In genomic region chr1:161763522-161764098, GRCh38 we compare ENCODE assay signal across 8 cellular contexts. TPM values are rescaled to one million over a fixed set of nuclear protein-coding genes. Genes with fewer than 3 reads are reported as not detected.
DNase-seq lines count a peak whose midpoint lies in the region; ATAC-seq and TF ChIP-seq lines count a peak whose summit lies in the region.

No MANE protein-coding gene starts in this region.

- H3K9me3 Mint-ChIP-seq in stimulated activated naive B cell treated with anti-CD40 and anti-IgM and Interleukin-4, amounts not matched to agents 10 μg/mL and 1 μg/mL and 100 μg/mL, for 72 hours: no peaks in the 10 kb centered on the region

- no peaks in the 10 kb centered on the region for H3K27me3 Mint-ChIP-seq in stimulated activated naive B cell treated with anti-CD40 and anti-IgM and Interleukin-4, amounts not matched to agents 10 μg/mL and 1 μg/mL and 100 μg/mL, for 72 hours

- H3K4me3 ChIP-seq in esophagus muscularis mucosa: no peak overlapping the region

- peak overlapping the region; percentile 66 for H3K27ac Mint-ChIP-seq in stimulated activated naive B cell treated with anti-CD40 and anti-IgM and Interleukin-4, amounts not matched to agents 10 μg/mL and 1 μg/mL and 100 μg/mL, for 72 hours

- ATAC-seq in stimulated activated naive B cell treated with anti-CD40 and anti-IgM and Interleukin-4, amounts not matched to agents 10 μg/mL and 1 μg/mL and 100 μg/mL, for 72 hours (replicated peaks): no peak
- ATAC-seq in HG03095 (IDR thresholded peaks at IDR 0.05; ENCODE audit: unreplicated experiment) (no peak), HG02938 (IDR thresholded peaks at IDR 0.05; ENCODE audit: unreplicated experiment) (no peak), GM19351 (IDR thresholded peaks at IDR 0.05; ENCODE audit: unreplicated experiment) (no peak)

- TF ChIP-seq POLR2A in esophagus muscularis mucosa (IDR thresholded peaks at IDR 0.05; ENCODE audit: low read depth): no peak

- DNase-seq in ELF-1 (ENCODE audit: low read depth, low spot score): peak; percentile 33
- peak; percentile 46 for DNase-seq in KBM-7
- peak; percentile 52 for DNase-seq in activated CD4-positive, alpha-beta T cell treated with anti-CD3 and anti-CD28 coated beads for 48 hours
- no peak for DNase-seq in esophagus muscularis mucosa (ENCODE audit: extremely low spot score)
- no peak for DNase-seq in stimulated activated naive B cell treated with anti-CD40 and anti-IgM and Interleukin-4, amounts not matched to agents 10 μg/mL and 1 μg/mL and 100 μg/mL, for 72 hours

- no peaks in the 10 kb centered on the region for H3K9me3 ChIP-seq in esophagus muscularis mucosa

- peaks cover 17 to 39% of the 10 kb centered on the region in 2 donors for H3K4me1 Mint-ChIP-seq in stimulated activated naive B cell treated with anti-CD40 and anti-IgM and Interleukin-4, amounts not matched to agents 10 μg/mL and 1 μg/mL and 100 μg/mL, for 72 hours

- intact Hi-C loops in esophagus muscularis mucosa (cut with DNase I): no loop called here

- TF ChIP-seq CTCF in esophagus muscularis mucosa (IDR thresholded peaks at IDR 0.05): peak; percentile 9 to 43 (median 15)

- no peak for TF ChIP-seq EP300 in esophagus muscularis mucosa (IDR thresholded peaks at IDR 0.05)

- peaks cover 9 to 11% of the 10 kb centered on the region in 2 donors for H3K36me3 Mint-ChIP-seq in stimulated activated naive B cell treated with anti-CD40 and anti-IgM and Interleukin-4, amounts not matched to agents 10 μg/mL and 1 μg/mL and 100 μg/mL, for 72 hours

- H3K36me3 ChIP-seq in esophagus muscularis mucosa: peaks cover 0 to 15% (median 8%) of the 10 kb centered on the region in 4 donors

- no peaks in the 10 kb centered on the region for H3K27me3 ChIP-seq in esophagus muscularis mucosa

- in situ Hi-C loops in KBM-7 (cut with MboI; ENCODE audit: low pct_unique_long_range_greater_than_20kb, low sequenced_read_pairs): no loop called here

- WGBS in esophagus muscularis mucosa: 75% methylated on average over 7 of the region's 7 CpGs

- no peak overlapping the region for H3K27ac ChIP-seq in esophagus muscularis mucosa (replicated peaks in 1 of 4)

- peaks cover 19 to 25% (median 22%) of the 10 kb centered on the region in 4 donors for H3K4me1 ChIP-seq in esophagus muscularis mucosa

- H3K4me3 Mint-ChIP-seq in stimulated activated naive B cell treated with anti-CD40 and anti-IgM and Interleukin-4, amounts not matched to agents 10 μg/mL and 1 μg/mL and 100 μg/mL, for 72 hours: peak overlapping the region; percentile 20 to 54

RNA-seq across cellular contexts. Expression of gene ATF6, which starts 2.5 kb away (rescaled TPM):
- 10 to 100 TPM; 24.5 to 30.6 (median 27.4) TPM for total RNA-seq in esophagus muscularis mucosa

RNA-seq across cellular contexts. Expression of gene DUSP12, which starts 14.0 kb away (rescaled TPM):
- 10 to 100 TPM; 12.5 to 26.1 (median 22.8) TPM for total RNA-seq in esophagus muscularis mucosa

RNA-seq across cellular contexts. Expression of gene FCRLB, which starts 42.3 kb away (rescaled TPM):
- 1 to 10 TPM in 1 of 4 donors, under 1 TPM in 2, not detected in 1; 0.34 to 1.3 (median 0.65) TPM for total RNA-seq in esophagus muscularis mucosa

RNA-seq across cellular contexts. Expression of gene FCRLA, which starts 56.6 kb away (rescaled TPM):
- total RNA-seq in esophagus muscularis mucosa: under 1 TPM in 2 of 4 donors, not detected in 2; 0.33 to 0.75 TPM

Comparison
In these comparisons a context has a peak if more than half of its experiments do, and no peak if none do; other contexts are left out.
1. DNase-seq: peak in ELF-1 (single experiment), KBM-7 (single experiment) and activated CD4-positive, alpha-beta T cell treated with anti-CD3 and anti-CD28 coated beads for 48 hours (single experiment); none in esophagus muscularis mucosa (single experiment) and stimulated activated naive B cell treated with anti-CD40 and anti-IgM and Interleukin-4, amounts not matched to agents 10 μg/mL and 1 μg/mL and 100 μg/mL, for 72 hours (single experiment).